ENCODE assay signal across 10 cellular contexts in the genomic region with DNA sequence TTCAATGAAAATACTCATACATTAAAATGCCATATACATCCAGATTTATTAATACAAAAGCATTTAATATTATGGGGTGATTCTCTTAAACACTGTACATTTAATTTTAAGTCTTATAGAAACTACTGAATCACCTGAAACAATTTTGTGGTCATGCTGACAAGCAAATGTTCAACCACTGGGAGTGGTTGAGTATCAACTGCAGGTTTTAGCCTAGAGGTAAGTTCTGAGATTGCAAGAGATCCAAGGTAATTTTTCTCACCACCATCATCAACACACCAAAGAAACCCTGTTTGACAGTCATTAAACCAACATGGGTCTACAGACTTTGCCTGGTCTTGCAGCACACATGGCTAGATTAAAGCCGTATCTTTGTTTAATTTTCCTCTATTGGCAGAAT.
A peak's percentile ranks its signal among the peaks of the same experiment; 100 is the strongest.
DNase-seq lines count a peak whose midpoint lies in the region; ATAC-seq and TF ChIP-seq lines count a peak whose summit lies in the region.
"Had no signal": no experiment of that assay in that cellular context is flagged by ENCODE, and none has a peak within 500 bp of the region (broad histone marks: within the 10 kb centered on the region; RNA-seq: fewer than 3 reads in every experiment).

No MANE protein-coding gene starts in this region.

- WGBS in smooth muscle cell (ENCODE audit: low lambda C conversion rate): 81% methylated on average over 1 of the region's 1 CpG

- no peaks in the 10 kb centered on the region for H3K79me2 ChIP-seq in smooth muscle cell (ENCODE audit: low read depth)

- no peaks in the 10 kb centered on the region for H3K27me3 ChIP-seq in breast epithelium
- H3K27me3 ChIP-seq in smooth muscle cell (ENCODE audit: low read depth): no peaks in the 10 kb centered on the region
- H3K27me3 ChIP-seq in colonic mucosa: no peaks in the 10 kb centered on the region

- POLR2A ChIA-PET in MCF 10A (lab: Yijun Ruan, JAX): no interaction called here

- H4K20me1 ChIP-seq in smooth muscle cell (ENCODE audit: low read depth): no peaks in the 10 kb centered on the region

- no peak overlapping the region for H2AFZ ChIP-seq in smooth muscle cell (ENCODE audit: low read depth)

- no peaks in the 10 kb centered on the region for H3K4me1 ChIP-seq in breast epithelium
- peaks cover 17% of the 10 kb centered on the region for H3K4me1 ChIP-seq in smooth muscle cell (ENCODE audit: low read depth)
- H3K4me1 ChIP-seq in colonic mucosa: no peaks in the 10 kb centered on the region

- H3F3A ChIP-seq in smooth muscle cell (ENCODE audit: low read depth): peaks cover 7% of the 10 kb centered on the region

- CTCF ChIA-PET in MCF 10A (lab: Yijun Ruan, JAX): interaction anchor here (0.6 to 0.7 kb wide), 2 partner anchors 261 to 991 kb away, joined by 3 read pairs; no protein-coding TSS in a partner anchor

- no peaks in the 10 kb centered on the region for H3K36me3 Mint-ChIP-seq in MCF 10A (ENCODE audit: insufficient read depth, unreplicated experiment)
- no peaks in the 10 kb centered on the region for H3K36me3 Mint-ChIP-seq in HFFc6 (ENCODE audit: low read depth)

- H3K9me3 ChIP-seq in breast epithelium: no peaks in the 10 kb centered on the region
- H3K9me3 ChIP-seq in smooth muscle cell (replicated peaks; ENCODE audit: low read depth): no peaks in the 10 kb centered on the region
- H3K9me3 ChIP-seq in colonic mucosa: no peaks in the 10 kb centered on the region

- no TSS peak for BruUV-seq in MCF 10A (replicated peaks; lab: Mats Ljungman, UMichigan)

- H3K27ac Mint-ChIP-seq in MCF 10A (ENCODE audit: low read depth, unreplicated experiment) (no peak overlapping the region), HFFc6 (no peak overlapping the region)

- H3K4me3 ChIP-seq in breast epithelium: no peak overlapping the region
- no peak overlapping the region for H3K4me3 ChIP-seq in smooth muscle cell
- H3K4me3 ChIP-seq in colonic mucosa: no peak overlapping the region

- H3K4me2 ChIP-seq in smooth muscle cell: peak overlapping the region; percentile 77

- no peak for ATAC-seq in HG03135 (IDR thresholded peaks at IDR 0.05; ENCODE audit: unreplicated experiment)
- ATAC-seq: left colon had no signal

- H3K9ac ChIP-seq in smooth muscle cell (ENCODE audit: low read depth) (no peak overlapping the region), colonic mucosa (ENCODE audit: low read depth in 2 of 2, low read length in 2 of 2) (no peak overlapping the region)

- no peak for TF ChIP-seq CTCF in MCF 10A (IDR thresholded peaks at IDR 0.05; ENCODE audit: unreplicated experiment)
- no peak for TF ChIP-seq CTCF in breast epithelium (IDR thresholded peaks at IDR 0.05)
- 0 out of 2 replicates have a peak, but pooled peaks have one; percentile 25 for TF ChIP-seq CTCF in HFFc6 (IDR thresholded peaks at IDR 0.05)
- TF ChIP-seq CTCF in smooth muscle cell (IDR thresholded peaks at IDR 0.05; ENCODE audit: borderline replicate concordance, insufficient read depth, poor library complexity, severe bottlenecking): peak; percentile 9
- TF ChIP-seq CTCF in colonic mucosa (IDR thresholded peaks at IDR 0.05): no peak

- H3K36me3 ChIP-seq in breast epithelium (no peaks in the 10 kb centered on the region), smooth muscle cell (ENCODE audit: low read depth) (no peaks in the 10 kb centered on the region), colonic mucosa (no peaks in the 10 kb centered on the region)

- no peak overlapping the region for H3K27ac ChIP-seq in breast epithelium
- peak overlapping the region; percentile 58 for H3K27ac ChIP-seq in smooth muscle cell (ENCODE audit: low read depth)
- no peak overlapping the region for H3K27ac ChIP-seq in colonic mucosa

- intact Hi-C loops in MCF 10A (cut with micrococcal nuclease): loop anchor here (10.0 kb wide), 1 partner anchor 132 kb away; no protein-coding TSS in a partner anchor
- intact Hi-C loops in breast epithelium (cut with DNase I; ENCODE audit: low total_unique reads): no loop called here
- intact Hi-C loops in colonic mucosa (cut with DNase I): no loop called here

- TF ChIP-seq POLR2A in breast epithelium (IDR thresholded peaks at IDR 0.05): no peak

- DNase-seq in MCF 10A (ENCODE audit: unreplicated experiment): peak; percentile 25
- DNase-seq in breast epithelium (ENCODE audit: low spot score in 2 of 2): no peak
- no peak for DNase-seq in HFFc6
- peak; percentile 55 for DNase-seq in NCI-H69 (lab: John Stamatoyannopoulos, UW)
- no peak for DNase-seq in smooth muscle cell (lab: John Stamatoyannopoulos, UW; ENCODE audit: unreplicated experiment)
- no peak for DNase-seq in colonic mucosa
- DNase-seq in NCI-H2227 treated with DMSO at 0.1 percent for 48 hours (lab: John Stamatoyannopoulos, UW): no peak
- DNase-seq: left colon, NCI-H1105 treated with DMSO at 0.1 percent for 48 hours had no signal

- H3K9me3 Mint-ChIP-seq in MCF 10A (ENCODE audit: unreplicated experiment): no peaks in the 10 kb centered on the region
- no peaks in the 10 kb centered on the region for H3K9me3 Mint-ChIP-seq in HFFc6

- H3K27me3 Mint-ChIP-seq in MCF 10A (ENCODE audit: insufficient read depth, unreplicated experiment): no peaks in the 10 kb centered on the region
- H3K27me3 Mint-ChIP-seq in HFFc6 (ENCODE audit: insufficient read depth): no peaks in the 10 kb centered on the region

- H3K4me1 Mint-ChIP-seq in MCF 10A (ENCODE audit: insufficient read depth, unreplicated experiment): peaks cover 6% of the 10 kb centered on the region
- H3K4me1 Mint-ChIP-seq in HFFc6 (ENCODE audit: low read depth): peaks cover 25% of the 10 kb centered on the region

- H3K4me3 Mint-ChIP-seq in MCF 10A (ENCODE audit: unreplicated experiment): no peak overlapping the region
- H3K4me3 Mint-ChIP-seq in HFFc6: no peak overlapping the region

Comparison
In these comparisons a context has a peak if more than half of its experiments do, and no peak if none do; other contexts are left out.
1. DNase-seq: peak in MCF 10A (single experiment) and NCI-H69 (single experiment); none in breast epithelium (0 of 2), HFFc6 (single experiment), smooth muscle cell (single experiment), colonic mucosa (single experiment) and NCI-H2227 treated with DMSO at 0.1 percent for 48 hours (single experiment).
2. CTCF ChIP-seq: peak in HFFc6 (single experiment) and smooth muscle cell (single experiment); none in MCF 10A (single experiment), breast epithelium (0 of 3) and colonic mucosa (single experiment).